In genomic region chr10:88062798-88063472, GRCh38 we compare ENCODE assay signal across 10 cellular contexts.
DNase-seq lines count a peak whose midpoint lies in the region; FAIRE-seq lines count a peak whose summit lies in the region.
"Had no signal": no experiment of that assay in that cellular context is flagged by ENCODE, and none has a peak within 500 bp of the region (broad histone marks: within the 10 kb centered on the region; RNA-seq: fewer than 3 reads in every experiment).

No MANE protein-coding gene starts in this region.

- no peak overlapping the region for H3K9ac ChIP-seq in BLaER1

- no peaks in the 10 kb centered on the region for H3K27me3 ChIP-seq in BLaER1
- no peaks in the 10 kb centered on the region for H3K27me3 ChIP-seq in neuron (ENCODE audit: insufficient read depth, low read length)

- H3K27ac ChIP-seq in BLaER1 = peak overlapping the region; percentile 39; the same call in 1 of the 2 replicates

- H3K9me3 ChIP-seq in BLaER1 (0 out of 2 replicates have a peak, but pooled peaks cover 4% of the 10 kb centered on the region), neuron (ENCODE audit: low read length) (no peaks in the 10 kb centered on the region)

- DNase-seq in M059J (ENCODE audit: low read depth) (peak; percentile 81), epidermal melanocyte (ENCODE audit: insufficient read length, low spot score) (no peak), COLO829 (ENCODE audit: low spot score) (no peak), midbrain (lab: John Stamatoyannopoulos, UW) (no peak)
- no peak for DNase-seq in stimulated activated CD8-positive, alpha-beta memory T cell treated with anti-CD3 and anti-CD28 coated beads, Interleukin-4, amount 100 ng/mL, for 48 hours
- DNase-seq: activated T-cell treated with anti-CD3 and anti-CD28 coated beads for 4 hours, SHP77 treated with DMSO at 0.1 percent for 48 hours had no signal

- no peaks in the 10 kb centered on the region for H3K36me3 ChIP-seq in BLaER1
- H3K36me3 ChIP-seq in neuron (ENCODE audit: insufficient read depth, low read length) = no peaks in the 10 kb centered on the region

- H3K4me1 ChIP-seq in BLaER1 (peaks cover 54% of the 10 kb centered on the region), neuron (ENCODE audit: insufficient read depth, low read length) (no peaks in the 10 kb centered on the region)

- peak overlapping the region; percentile 15 for H2AFZ ChIP-seq in neuron (ENCODE audit: low read depth, low read length)

- peak; percentile 68 for FAIRE-seq in endometrium (lab: Jason Lieb, UNC)

- H3K4me3 ChIP-seq in BLaER1 (no peak overlapping the region), neuron (ENCODE audit: low read length) (no peak overlapping the region)

- H4K20me1 ChIP-seq in BLaER1 = no peaks in the 10 kb centered on the region

- H3K4me2 ChIP-seq in BLaER1 = peak overlapping the region; percentile 37
